9 cellular contexts compared by ENCODE assay signal in genomic region chr2:116510117-116510671, GRCh38.
DNase-seq lines count a peak whose midpoint lies in the region; ATAC-seq, FAIRE-seq and TF ChIP-seq lines count a peak whose summit lies in the region.
"Had no signal": no experiment of that assay in that cellular context is flagged by ENCODE, and none has a peak within 500 bp of the region (broad histone marks: within the 10 kb centered on the region; RNA-seq: fewer than 3 reads in every experiment).

No MANE protein-coding gene starts in this region.

- intact Hi-C loops in Right ventricle myocardium inferior (cut with DNase I): no loop called here

- H3K4me1 ChIP-seq in Peyer's patch: no peaks in the 10 kb centered on the region

- DNase-seq in D721Med (ENCODE audit: insufficient read length, low spot score) (no peak), HT1080 (ENCODE audit: low read depth) (peak; percentile 18), Peyer's patch (no peak), iris pigment epithelial cell (ENCODE audit: low read depth) (peak; percentile 5), Right ventricle myocardium inferior (ENCODE audit: missing footprints) (no peak), DMS79 treated with DMSO at 0.1 percent for 48 hours (lab: John Stamatoyannopoulos, UW) (no peak)

- H3K9me3 ChIP-seq in Peyer's patch: no peaks in the 10 kb centered on the region

- no peak overlapping the region for H3K27ac ChIP-seq in Peyer's patch

- peak; percentile 35 for TF ChIP-seq CTCF in D721Med (IDR thresholded peaks at IDR 0.05; ENCODE audit: insufficient read depth, missing control alignments)
- peak in 4 of 6 experiments; percentile 11 to 44 (median 38) for TF ChIP-seq CTCF in Peyer's patch (IDR thresholded peaks at IDR 0.05)

- H3K27me3 ChIP-seq in Peyer's patch: no peaks in the 10 kb centered on the region

- FAIRE-seq in D721Med (lab: Jason Lieb, UNC): no peak
- FAIRE-seq: GM18507 had no signal

- no peaks in the 10 kb centered on the region for H3K36me3 ChIP-seq in Peyer's patch

- no peak for TF ChIP-seq POLR2A in Peyer's patch (IDR thresholded peaks at IDR 0.05)

- H3K4me3 ChIP-seq in Peyer's patch: no peak overlapping the region

- ATAC-seq in HG03520 (IDR thresholded peaks at IDR 0.05; ENCODE audit: unreplicated experiment): no peak
- ATAC-seq in Right ventricle myocardium inferior: no peak
- no peak for ATAC-seq in HG03175 (IDR thresholded peaks at IDR 0.05; ENCODE audit: unreplicated experiment)

Comparison
In these comparisons a context has a peak if more than half of its experiments do, and no peak if none do; other contexts are left out.
1. DNase-seq: peak in HT1080 (single experiment) and iris pigment epithelial cell (single experiment); none in D721Med (single experiment), Peyer's patch (0 of 3), Right ventricle myocardium inferior (single experiment) and DMS79 treated with DMSO at 0.1 percent for 48 hours (single experiment).